26 cellular contexts compared by ENCODE assay signal in the genomic region with DNA sequence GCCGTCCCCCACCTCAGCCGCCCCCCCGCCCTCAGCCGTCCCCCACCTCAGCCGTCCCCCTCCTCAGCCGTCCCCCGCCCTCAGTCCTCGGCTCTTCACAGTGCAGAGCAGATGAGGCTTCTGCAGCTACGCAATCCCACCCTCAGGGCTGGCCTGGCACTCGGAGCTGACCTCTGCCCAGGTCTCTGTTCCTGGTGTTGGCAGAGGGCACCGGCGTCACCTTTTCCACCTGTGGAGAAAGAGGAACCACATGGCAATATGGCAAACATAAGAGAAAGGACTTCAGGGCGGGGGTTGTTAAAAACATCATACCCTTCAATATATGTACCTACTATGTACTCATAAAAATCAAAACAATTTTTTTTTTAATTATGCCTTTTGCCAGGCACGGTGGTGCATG. TPM values are rescaled to one million over a fixed set of nuclear protein-coding genes. Genes with fewer than 3 reads are reported as not detected.
A peak's percentile ranks its signal among the peaks of the same experiment; 100 is the strongest.
DNase-seq lines count a peak whose midpoint lies in the region; ATAC-seq, FAIRE-seq and TF ChIP-seq lines count a peak whose summit lies in the region.
"Had no signal": no experiment of that assay in that cellular context is flagged by ENCODE, and none has a peak within 500 bp of the region (broad histone marks: within the 10 kb centered on the region; RNA-seq: fewer than 3 reads in every experiment).

No MANE protein-coding gene starts in this region.

- H3K9ac ChIP-seq in kidney (ENCODE audit: low read length in 2 of 2), result no peak overlapping the region

- peaks cover 18% of the 10 kb centered on the region for H3K36me3 ChIP-seq in left ventricle myocardium inferior
- H3K36me3 ChIP-seq in kidney (ENCODE audit: control insufficient read depth in 1 of 2, insufficient read depth in 2 of 2, low read length in 2 of 2), result peaks cover 13 to 15% of the 10 kb centered on the region in 2 donors

- H3K27ac ChIP-seq in left ventricle myocardium inferior (replicated peaks), result no peak overlapping the region
- H3K27ac ChIP-seq in kidney (ENCODE audit: low read depth in 2 of 2, low read length in 2 of 2), result no peak overlapping the region

- no peak overlapping the region for H3K4me3 ChIP-seq in left ventricle myocardium inferior
- H3K4me3 ChIP-seq in kidney (ENCODE audit: low read length in 2 of 2), result no peak overlapping the region

- DNase-seq in left ventricle myocardium superior, result peak; percentile 22
- no peak for DNase-seq in left ventricle myocardium inferior
- peak; percentile 72 for DNase-seq in kidney
- peak; percentile 26 for DNase-seq in posterior vena cava (ENCODE audit: low spot score)
- DNase-seq in HTR-8/SVneo (ENCODE audit: insufficient read length, low spot score), result no peak
- no peak for DNase-seq in anterior cingulate cortex (lab: John Stamatoyannopoulos, UW)
- DNase-seq in NCI-H446 treated with DMSO at 0.1 percent for 48 hours (lab: John Stamatoyannopoulos, UW), result no peak
- DNase-seq: AML-193, DMS53, GDM1, GOT3, Karpas-422, NCI-H1694, NCI-H2081 treated with DMSO at 0.1 percent for 48 hours, NCI-H2171 treated with DMSO at 0.1 percent for 48 hours, NCI-H526 treated with DMSO at 0.1 percent for 48 hours, SIG-M5 had no signal

- TF ChIP-seq CTCF in left ventricle myocardium inferior (IDR thresholded peaks at IDR 0.05; ENCODE audit: borderline replicate concordance) (no peak), kidney (IDR thresholded peaks at IDR 0.05; ENCODE audit: borderline replicate concordance, extremely low read depth, insufficient read depth) (no peak)

- ATAC-seq in left ventricle myocardium superior (no peak), HG02588 (IDR thresholded peaks at IDR 0.05; ENCODE audit: unreplicated experiment) (no peak)
- ATAC-seq: HCT116, SK-N-SH treated with all-trans-retinoic acid at 6 μM for 48 hours had no signal

- peaks cover 67% of the 10 kb centered on the region for H3K4me1 ChIP-seq in left ventricle myocardium inferior
- peaks cover 27% of the 10 kb centered on the region in 2 donors for H3K4me1 ChIP-seq in kidney (ENCODE audit: control insufficient read depth in 1 of 2, insufficient read depth in 1 of 2, low read depth in 1 of 2, low read length in 2 of 2)

- no peaks in the 10 kb centered on the region for H3K27me3 ChIP-seq in left ventricle myocardium inferior (ENCODE audit: low read depth)

- no peaks in the 10 kb centered on the region for H3K9me3 ChIP-seq in left ventricle myocardium inferior (replicated peaks)
- H3K9me3 ChIP-seq in kidney (ENCODE audit: control insufficient read depth in 1 of 2, low read length in 2 of 2), result no peaks in the 10 kb centered on the region

- no peak for FAIRE-seq in kidney (lab: Jason Lieb, UNC)
- no peak for FAIRE-seq in HTR-8/SVneo (lab: Jason Lieb, UNC)
- FAIRE-seq: D721Med, GM18507 had no signal

- intact Hi-C loops in left ventricle myocardium superior (cut with micrococcal nuclease) (loop anchor here (5.0 kb wide), 1 partner anchor 72 kb away; no protein-coding TSS in a partner anchor), left ventricle myocardium inferior (cut with micrococcal nuclease) (loop anchor here (10.0 kb wide), 1 partner anchor 210 kb away; a partner anchor contains a TSS), kidney (cut with DNase I) (loop anchor here (5.0 kb wide), 1 partner anchor 67 kb away; no protein-coding TSS in a partner anchor), posterior vena cava (cut with DNase I) (loop anchor here (1.0 to 10.0 kb wide), 2 partner anchors 70 to 210 kb away; a partner anchor contains a TSS)

RNA-seq across cellular contexts. Expression of a gene that starts 45.8 kb away (rescaled TPM):
- total RNA-seq in left ventricle myocardium superior (30.2 TPM), left ventricle myocardium inferior (16.7 TPM), kidney (67.6 TPM), posterior vena cava (10 to 100 TPM; 78.3 to 81.4 TPM)
- polyA plus RNA-seq in kidney (ENCODE audit: insufficient read depth, low read depth, low replicate concordance), result 10.9 TPM

RNA-seq across cellular contexts. Expression of a gene that starts 49.7 kb away (rescaled TPM):
- total RNA-seq in left ventricle myocardium superior (not detected), left ventricle myocardium inferior (not detected), kidney (not detected), posterior vena cava (not detected)
- polyA plus RNA-seq in kidney (ENCODE audit: insufficient read depth, low read depth, low replicate concordance), result not detected
- total RNA-seq: A172, M059J, RPMI7951 had no signal
- polyA plus RNA-seq: AG04450 had no signal

RNA-seq across cellular contexts. Expression of a gene that starts 58.6 kb away (rescaled TPM):
- total RNA-seq in left ventricle myocardium superior, result 1.4 TPM
- 0.74 TPM for total RNA-seq in left ventricle myocardium inferior
- 4.8 TPM for total RNA-seq in kidney
- 7.9 TPM for polyA plus RNA-seq in kidney (ENCODE audit: insufficient read depth, low read depth, low replicate concordance)
- total RNA-seq in posterior vena cava, result under 1 TPM in 1 of 2 donors, not detected in 1; 0.60 TPM
- total RNA-seq: A172, M059J had no signal

Comparison
In these comparisons a context has a peak if more than half of its experiments do, and no peak if none do; other contexts are left out.
1. DNase-seq: peak in left ventricle myocardium superior (single experiment), kidney (single experiment) and posterior vena cava (single experiment); none in left ventricle myocardium inferior (single experiment), HTR-8/SVneo (single experiment), anterior cingulate cortex (0 of 58) and NCI-H446 treated with DMSO at 0.1 percent for 48 hours (single experiment).